In genomic region chr13:99731747-99732146, GRCh38 we compare ENCODE assay signal across 24 cellular contexts.
"Had no signal": no experiment of that assay in that cellular context is flagged by ENCODE, and none has a peak within 500 bp of the region (broad histone marks: within the 10 kb centered on the region; RNA-seq: fewer than 3 reads in every experiment).

No MANE protein-coding gene starts in this region.

- H3K9ac ChIP-seq: parathyroid adenoma had no signal

- H3K4me1 ChIP-seq: adrenal gland, ascending aorta, parathyroid adenoma, tibial artery had no signal

- H3K36me3 Mint-ChIP-seq: stimulated activated effector memory CD8-positive, alpha-beta T cell treated with anti-CD3 and anti-CD28 coated beads, Interleukin-12 subunit alpha, Interleukin-12 subunit beta, amount 100 ng/mL, for 72 hours had no signal

- DNase-seq: activated T-cell treated with anti-CD3 and anti-CD28 coated beads, Interleukin-2, amount 50 U/mL, for 1 hour; adrenal gland; brain microvascular endothelial cell; caudate nucleus; effector memory CD4-positive, alpha-beta T cell; foreskin melanocyte; glutamatergic neuron; left ventricle myocardium superior; mammary epithelial cell; midbrain; nucleus accumbens; right cardiac atrium; stimulated activated CD4-positive, alpha-beta T cell treated with anti-CD3 and anti-CD28 coated beads, Interleukin-2, amount 100 ng/mL, for 24 hours; stimulated activated naive CD8-positive, alpha-beta T cell treated with anti-CD3 and anti-CD28 coated beads, Interleukin-15, amount 100 ng/mL, for 72 hours; tibial artery; WERI-Rb-1 had no signal

- H3K27ac Mint-ChIP-seq: activated naive CD8-positive, alpha-beta T cell; dendritic cell treated with granulocyte-macrophage colony-stimulating factor and Interleukin-4, amounts not matched to agents 40 ng/mL and 50 ng/mL, for 4 days; nephron; stimulated activated effector memory CD8-positive, alpha-beta T cell treated with anti-CD3 and anti-CD28 coated beads, Interleukin-12 subunit alpha, Interleukin-12 subunit beta, amount 100 ng/mL, for 72 hours had no signal

- H3K4me3 ChIP-seq: adrenal gland, ascending aorta, hepatocyte, tibial artery had no signal

- H3K27ac ChIP-seq: adrenal gland, ascending aorta, brain microvascular endothelial cell, hepatocyte, parathyroid adenoma, tibial artery, WERI-Rb-1 had no signal

- H3K4me1 Mint-ChIP-seq: nephron; stimulated activated effector memory CD8-positive, alpha-beta T cell treated with anti-CD3 and anti-CD28 coated beads, Interleukin-12 subunit alpha, Interleukin-12 subunit beta, amount 100 ng/mL, for 72 hours; stimulated activated naive CD8-positive, alpha-beta T cell treated with anti-CD3 and anti-CD28 coated beads, Interleukin-15, amount 100 ng/mL, for 72 hours had no signal

- ATAC-seq: esophagus mucosa; left ventricle myocardium superior; right cardiac atrium; stimulated activated effector memory CD8-positive, alpha-beta T cell treated with anti-CD3 and anti-CD28 coated beads, Interleukin-12 subunit alpha, Interleukin-12 subunit beta, amount 100 ng/mL, for 72 hours; stimulated activated naive CD8-positive, alpha-beta T cell treated with anti-CD3 and anti-CD28 coated beads, Interleukin-15, amount 100 ng/mL, for 72 hours had no signal

- H3K4me3 Mint-ChIP-seq: activated naive CD8-positive, alpha-beta T cell; dendritic cell treated with granulocyte-macrophage colony-stimulating factor and Interleukin-4, amounts not matched to agents 40 ng/mL and 50 ng/mL, for 4 days; nephron; stimulated activated effector memory CD8-positive, alpha-beta T cell treated with anti-CD3 and anti-CD28 coated beads, Interleukin-12 subunit alpha, Interleukin-12 subunit beta, amount 100 ng/mL, for 72 hours; stimulated activated naive CD8-positive, alpha-beta T cell treated with anti-CD3 and anti-CD28 coated beads, Interleukin-15, amount 100 ng/mL, for 72 hours had no signal

- H3K4me2 ChIP-seq: hepatocyte had no signal

- H3K27me3 ChIP-seq: adrenal gland, ascending aorta, brain microvascular endothelial cell, hepatocyte, tibial artery had no signal

- H3K27me3 Mint-ChIP-seq: activated naive CD8-positive, alpha-beta T cell; dendritic cell treated with granulocyte-macrophage colony-stimulating factor and Interleukin-4, amounts not matched to agents 40 ng/mL and 50 ng/mL, for 4 days; stimulated activated naive CD8-positive, alpha-beta T cell treated with anti-CD3 and anti-CD28 coated beads, Interleukin-15, amount 100 ng/mL, for 72 hours had no signal

- H3K36me3 ChIP-seq: adrenal gland, ascending aorta, brain microvascular endothelial cell, tibial artery, WERI-Rb-1 had no signal

- H3K9me3 ChIP-seq: adrenal gland, ascending aorta, tibial artery had no signal

- H3K9me3 Mint-ChIP-seq: dendritic cell treated with granulocyte-macrophage colony-stimulating factor and Interleukin-4, amounts not matched to agents 40 ng/mL and 50 ng/mL, for 4 days; nephron; stimulated activated effector memory CD8-positive, alpha-beta T cell treated with anti-CD3 and anti-CD28 coated beads, Interleukin-12 subunit alpha, Interleukin-12 subunit beta, amount 100 ng/mL, for 72 hours; stimulated activated naive CD8-positive, alpha-beta T cell treated with anti-CD3 and anti-CD28 coated beads, Interleukin-15, amount 100 ng/mL, for 72 hours had no signal

- H3K79me2 ChIP-seq: hepatocyte, parathyroid adenoma had no signal
